ENCODE assay signal across 10 cellular contexts in the genomic region with DNA sequence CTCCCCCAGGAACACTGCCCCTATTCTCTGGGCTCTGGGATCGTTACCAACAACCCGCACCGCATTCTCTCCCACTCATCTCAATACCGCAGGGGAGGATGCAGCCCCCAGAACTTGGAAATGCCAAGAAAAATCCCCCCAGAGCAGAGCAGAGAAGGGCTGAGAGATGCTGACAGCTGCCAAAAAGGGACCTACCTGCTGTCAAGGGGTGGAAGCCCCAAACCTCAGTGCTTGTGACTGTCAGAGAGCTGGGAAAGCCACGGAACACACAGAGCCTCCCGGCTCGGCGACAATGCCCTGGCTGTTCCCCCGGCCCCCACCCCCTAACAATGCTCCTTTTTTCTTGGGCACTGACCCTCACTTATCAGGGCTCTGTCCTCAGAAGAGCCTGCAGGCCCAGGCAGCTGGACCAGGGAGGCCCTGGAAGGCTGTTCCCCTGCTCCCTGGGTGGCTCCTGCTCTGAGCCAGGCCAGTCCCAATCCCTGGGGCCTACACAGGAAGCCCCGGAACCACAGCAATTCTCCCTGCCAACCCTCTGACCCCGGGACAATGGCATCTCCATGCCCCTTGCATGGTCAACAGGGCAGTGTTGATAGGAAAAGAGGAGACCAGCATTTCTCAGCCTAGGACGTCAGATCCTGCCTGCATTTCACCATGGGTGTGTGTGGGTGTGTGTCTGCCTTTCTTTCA.
A peak's percentile ranks its signal among the peaks of the same experiment; 100 is the strongest.
DNase-seq lines count a peak whose midpoint lies in the region; ATAC-seq, FAIRE-seq and TF ChIP-seq lines count a peak whose summit lies in the region.
"Had no signal": no experiment of that assay in that cellular context is flagged by ENCODE, and none has a peak within 500 bp of the region (broad histone marks: within the 10 kb centered on the region; RNA-seq: fewer than 3 reads in every experiment).

No MANE protein-coding gene starts in this region.

- peaks cover 18% of the 10 kb centered on the region for H3K36me3 Mint-ChIP-seq in Calu3 (ENCODE audit: insufficient read depth, unreplicated experiment)

- no peak overlapping the region for H3K9ac ChIP-seq in mesenchymal stem cell (ENCODE audit: low read length)
- H3K9ac ChIP-seq: parathyroid adenoma had no signal

- DNase-seq in Calu3 (peak; percentile 49), amniotic epithelial cell (ENCODE audit: low read depth) (peak; percentile 56), frontal cortex (ENCODE audit: low spot score in 2 of 2) (peak; percentile 53 to 63), putamen (ENCODE audit: low spot score) (peak; percentile 96), mesenchymal stem cell (no peak), posterior vena cava (ENCODE audit: low spot score) (no peak), NCI-H1105 (lab: John Stamatoyannopoulos, UW) (no peak)
- DNase-seq: SHP77 had no signal

- H3K4me1 ChIP-seq in mesenchymal stem cell (ENCODE audit: control insufficient read depth, insufficient read depth, low read depth, low read length), result peaks cover 40% of the 10 kb centered on the region

- H3K27me3 ChIP-seq in mesenchymal stem cell (ENCODE audit: control insufficient read depth in 1 of 2, insufficient read depth in 1 of 2, low read length in 2 of 2), result peaks cover 7 to 10% of the 10 kb centered on the region in 2 experiments

- H3K4me3 Mint-ChIP-seq in Calu3 (ENCODE audit: low read depth, unreplicated experiment), result peak overlapping the region; percentile 5

- H3K79me1 ChIP-seq in mesenchymal stem cell (replicated peaks; ENCODE audit: low read length, poor library complexity, severe bottlenecking), result peaks cover 6% of the 10 kb centered on the region

- H3K27ac ChIP-seq in mesenchymal stem cell (ENCODE audit: low read length, poor library complexity, severe bottlenecking), result no peak overlapping the region

- H4K91ac ChIP-seq in mesenchymal stem cell (ENCODE audit: low read length), result no peak overlapping the region

- H2BK120ac ChIP-seq in mesenchymal stem cell (ENCODE audit: low read depth, low read length), result no peak overlapping the region

- no peak overlapping the region for H3K4me3 ChIP-seq in mesenchymal stem cell (ENCODE audit: insufficient read depth in 1 of 2, low read depth in 1 of 2, low read length in 2 of 2)

- no peak overlapping the region for H2BK12ac ChIP-seq in mesenchymal stem cell (ENCODE audit: low read length in 2 of 2)

- no peak for FAIRE-seq in frontal cortex (lab: Jason Lieb, UNC)

- no peak overlapping the region for H3K18ac ChIP-seq in mesenchymal stem cell (ENCODE audit: low read depth in 1 of 2, low read length in 2 of 2)

- H4K8ac ChIP-seq in mesenchymal stem cell (ENCODE audit: low read length), result no peak overlapping the region

- TF ChIP-seq CTCF in Calu3 (IDR thresholded peaks at IDR 0.05; ENCODE audit: unreplicated experiment), result no peak

- no peak for ATAC-seq in HG03571 (IDR thresholded peaks at IDR 0.05; ENCODE audit: unreplicated experiment)

- no peak overlapping the region for H3K4me2 ChIP-seq in mesenchymal stem cell (ENCODE audit: low read length, poor library complexity, severe bottlenecking)

- no peak overlapping the region for H3K4ac ChIP-seq in mesenchymal stem cell (ENCODE audit: low read depth in 1 of 2, low read length in 2 of 2)

- no TSS peak for BruUV-seq in Calu3 (replicated peaks; lab: Mats Ljungman, UMichigan)

- no peaks in the 10 kb centered on the region for H3K27me3 Mint-ChIP-seq in Calu3 (ENCODE audit: unreplicated experiment)

- no peak overlapping the region for H2BK15ac ChIP-seq in mesenchymal stem cell (ENCODE audit: low read depth, poor library complexity, severe bottlenecking)

- H2BK5ac ChIP-seq in mesenchymal stem cell (ENCODE audit: low read depth, low read length, poor library complexity, severe bottlenecking), result no peak overlapping the region

- peak overlapping the region; percentile 59 for H3K27ac Mint-ChIP-seq in Calu3 (ENCODE audit: unreplicated experiment)

- CTCF ChIA-PET in Calu3 (lab: Charles Lee), result interaction anchor here (0.8 to 1.8 kb wide), 6 partner anchors 21 to 635 kb away, joined by 3 to 7 read pairs (median 3); no protein-coding TSS in a partner anchor

- H3K9me3 ChIP-seq in mesenchymal stem cell (ENCODE audit: control insufficient read depth, low read length), result no peaks in the 10 kb centered on the region

- H2AFZ ChIP-seq in mesenchymal stem cell (ENCODE audit: low read depth, low read length), result no peak overlapping the region
- H2AFZ ChIP-seq: parathyroid adenoma had no signal

- H2AK5ac ChIP-seq in mesenchymal stem cell (ENCODE audit: low read length, severe bottlenecking), result no peak overlapping the region

- WGBS in mesenchymal stem cell, result 79% methylated on average over 12 of the region's 12 CpGs

- intact Hi-C loops in Calu3 (cut with micrococcal nuclease; ENCODE audit: unreplicated experiment), result loop anchor here (1.0 kb wide), 1 partner anchor 8 kb away; no protein-coding TSS in a partner anchor
- intact Hi-C loops in posterior vena cava (cut with DNase I), result no loop called here

- H3K4me1 Mint-ChIP-seq in Calu3 (ENCODE audit: low read depth, unreplicated experiment), result peaks cover 73% of the 10 kb centered on the region

- H3K36me3 ChIP-seq in mesenchymal stem cell (ENCODE audit: control insufficient read depth in 1 of 2, insufficient read depth in 2 of 2, low read depth in 1 of 2, low read length in 2 of 2), result no peaks in the 10 kb centered on the region

- H3K14ac ChIP-seq in mesenchymal stem cell (ENCODE audit: low read length in 2 of 2), result no peak overlapping the region

- no peaks in the 10 kb centered on the region for H3K9me3 Mint-ChIP-seq in Calu3 (ENCODE audit: low read depth, unreplicated experiment)

- H3K23ac ChIP-seq in mesenchymal stem cell (ENCODE audit: low read length in 2 of 2), result no peak overlapping the region

Comparison
In these comparisons a context has a peak if more than half of its experiments do, and no peak if none do; other contexts are left out.
1. DNase-seq: peak in Calu3 (single experiment), amniotic epithelial cell (single experiment), frontal cortex (2 of 2) and putamen (single experiment); none in mesenchymal stem cell (single experiment), posterior vena cava (single experiment) and NCI-H1105 (single experiment).